Comparison of ENCODE assay signal across 26 cellular contexts in genomic region chr2:120768112-120769048, GRCh38. TPM values are rescaled to one million over a fixed set of nuclear protein-coding genes. Genes with fewer than 3 reads are reported as not detected.
DNase-seq lines count a peak whose midpoint lies in the region; ATAC-seq and TF ChIP-seq lines count a peak whose summit lies in the region.
"Had no signal": no experiment of that assay in that cellular context is flagged by ENCODE, and none has a peak within 500 bp of the region (broad histone marks: within the 10 kb centered on the region; RNA-seq: fewer than 3 reads in every experiment).

No MANE protein-coding gene starts in this region.

- CTCF ChIA-PET in WTC11 (lab: Charles Lee): interaction anchor here (0.5 to 1.1 kb wide), 2 partner anchors 12 to 84 kb away, joined by 3 to 4 read pairs; no protein-coding TSS in a partner anchor

- no peaks in the 10 kb centered on the region for H3K9me3 Mint-ChIP-seq in WTC11
- H3K9me3 Mint-ChIP-seq: activated naive CD4-positive, alpha-beta T cell treated with anti-CD3 and anti-CD28 coated beads for 36 hours; stimulated activated memory B cell treated with anti-CD40 and anti-IgM and Interleukin-4, amounts not matched to agents 10 μg/mL and 1 μg/mL and 100 μg/mL, for 72 hours had no signal

- peak overlapping the region; percentile 85 for H3K27ac Mint-ChIP-seq in WTC11
- H3K27ac Mint-ChIP-seq: activated CD8-positive, alpha-beta T cell treated with anti-CD3 and anti-CD28 coated beads, Interleukin-2, amount 10 ng/mL, durations not matched to agents 7 days and 5 days; activated naive CD4-positive, alpha-beta T cell treated with anti-CD3 and anti-CD28 coated beads for 36 hours; stimulated activated memory B cell treated with anti-CD40 and anti-IgM and Interleukin-4, amounts not matched to agents 10 μg/mL and 1 μg/mL and 100 μg/mL, for 72 hours had no signal

- H3K27me3 Mint-ChIP-seq in WTC11 (ENCODE audit: low read depth): no peaks in the 10 kb centered on the region
- H3K27me3 Mint-ChIP-seq: stimulated activated memory B cell treated with anti-CD40 and anti-IgM and Interleukin-4, amounts not matched to agents 10 μg/mL and 1 μg/mL and 100 μg/mL, for 72 hours had no signal

- H3K9me3 ChIP-seq in SJCRH30 (replicated peaks): no peaks in the 10 kb centered on the region
- H3K9me3 ChIP-seq: BLaER1 treated with 17β-estradiol and CSF1 and Interleukin-3, amounts not matched to agents 10 nM and 100 nM; gastrocnemius medialis had no signal

- DNase-seq in H7: peak; percentile 56
- DNase-seq in WTC11 (ENCODE audit: low spot score): peak; percentile 14
- DNase-seq in islet precursor cell: peak; percentile 52
- DNase-seq in posterior vena cava (ENCODE audit: low spot score): peak; percentile 65
- DNase-seq in NCI-H1092 treated with DMSO at 0.1 percent for 48 hours (lab: John Stamatoyannopoulos, UW): no peak
- DNase-seq in activated naive CD4-positive, alpha-beta T cell treated with Interleukin-2 at 50 U/mL for 16 hours: no peak
- DNase-seq in SJCRH30: no peak
- DNase-seq: activated CD8-positive, alpha-beta T cell treated with anti-CD3 and anti-CD28 coated beads, Interleukin-2, amount 10 ng/mL, durations not matched to agents 7 days and 5 days; activated naive CD4-positive, alpha-beta T cell treated with anti-CD3 and anti-CD28 coated beads for 36 hours; activated T-cell treated with anti-CD3 and anti-CD28 coated beads, Interleukin-2, amount 50 U/mL, for 1 hour; DMS79 treated with DMSO at 0.1 percent for 48 hours; hypothalamus; NCI-H1105; NCI-H2029 treated with DMSO at 0.1 percent for 48 hours; NCI-H345; NCI-H774; SHP77; stimulated activated CD4-positive, alpha-beta T cell treated with anti-CD3 and anti-CD28 coated beads, Interleukin-4, amount 100 ng/mL, for 1 hour; T1000 had no signal

- no peaks in the 10 kb centered on the region for H3K36me3 Mint-ChIP-seq in WTC11
- H3K36me3 Mint-ChIP-seq: stimulated activated memory B cell treated with anti-CD40 and anti-IgM and Interleukin-4, amounts not matched to agents 10 μg/mL and 1 μg/mL and 100 μg/mL, for 72 hours had no signal

- ATAC-seq in WTC11: no peak
- no peak for ATAC-seq in HG03196 (IDR thresholded peaks at IDR 0.05; ENCODE audit: unreplicated experiment)
- ATAC-seq: activated CD8-positive, alpha-beta T cell treated with anti-CD3 and anti-CD28 coated beads, Interleukin-2, amount 10 ng/mL, durations not matched to agents 7 days and 5 days; gastrocnemius medialis; stimulated activated memory B cell treated with anti-CD40 and anti-IgM and Interleukin-4, amounts not matched to agents 10 μg/mL and 1 μg/mL and 100 μg/mL, for 72 hours had no signal

- no peaks in the 10 kb centered on the region for H3K27me3 ChIP-seq in H7 (ENCODE audit: control insufficient read depth, insufficient read depth, low read length)
- H3K27me3 ChIP-seq in SJCRH30: no peaks in the 10 kb centered on the region
- H3K27me3 ChIP-seq: BLaER1 treated with 17β-estradiol and CSF1 and Interleukin-3, amounts not matched to agents 10 nM and 100 nM; cardiac muscle cell; gastrocnemius medialis had no signal

- no peak for TF ChIP-seq CTCF in WTC11 (IDR thresholded peaks at IDR 0.05)

- no peaks in the 10 kb centered on the region for H3K36me3 ChIP-seq in H7 (replicated peaks; ENCODE audit: control insufficient read depth, insufficient read depth, low read length)
- no peaks in the 10 kb centered on the region for H3K36me3 ChIP-seq in SJCRH30
- H3K36me3 ChIP-seq: BLaER1 treated with 17β-estradiol and CSF1 and Interleukin-3, amounts not matched to agents 10 nM and 100 nM; cardiac muscle cell; gastrocnemius medialis had no signal

- peaks cover 85% of the 10 kb centered on the region for H3K4me1 Mint-ChIP-seq in WTC11
- H3K4me1 Mint-ChIP-seq: stimulated activated memory B cell treated with anti-CD40 and anti-IgM and Interleukin-4, amounts not matched to agents 10 μg/mL and 1 μg/mL and 100 μg/mL, for 72 hours had no signal

- peaks cover 50% of the 10 kb centered on the region for H3K4me1 ChIP-seq in SJCRH30

- POLR2A ChIA-PET in WTC11 (lab: Charles Lee): no interaction called here

- H3K4me3 Mint-ChIP-seq in WTC11: no peak overlapping the region
- H3K4me3 Mint-ChIP-seq: activated CD8-positive, alpha-beta T cell treated with anti-CD3 and anti-CD28 coated beads, Interleukin-2, amount 10 ng/mL, durations not matched to agents 7 days and 5 days; activated naive CD4-positive, alpha-beta T cell treated with anti-CD3 and anti-CD28 coated beads for 36 hours; stimulated activated memory B cell treated with anti-CD40 and anti-IgM and Interleukin-4, amounts not matched to agents 10 μg/mL and 1 μg/mL and 100 μg/mL, for 72 hours had no signal

- no peak overlapping the region for H3K27ac ChIP-seq in SJCRH30
- H3K27ac ChIP-seq: BLaER1 treated with 17β-estradiol and CSF1 and Interleukin-3, amounts not matched to agents 10 nM and 100 nM; cardiac muscle cell; gastrocnemius medialis had no signal

- intact Hi-C loops in posterior vena cava (cut with DNase I): no loop called here

- no peak overlapping the region for H3K4me3 ChIP-seq in H7 (ENCODE audit: insufficient read depth, low read depth, low read length)
- H3K4me3 ChIP-seq in SJCRH30: no peak overlapping the region
- H3K4me3 ChIP-seq: BLaER1 treated with 17β-estradiol and CSF1 and Interleukin-3, amounts not matched to agents 10 nM and 100 nM; cardiac muscle cell; gastrocnemius medialis had no signal

TF ChIP-seq in WTC11, 78 proteins besides CTCF, POLR2A, EP300 and RAD21:
- TF ChIP-seq ZNF263 (CRISPR knock-in tag; IDR thresholded peaks at IDR 0.05; ENCODE audit: low read depth) (no peak), EMX1 (CRISPR knock-in tag; IDR thresholded peaks at IDR 0.05) (no peak), TCF7 (CRISPR knock-in tag; IDR thresholded peaks at IDR 0.05; ENCODE audit: low read depth) (no peak), FOXJ3 (CRISPR knock-in tag; IDR thresholded peaks at IDR 0.05; ENCODE audit: borderline replicate concordance) (no peak), ATF3 (CRISPR knock-in tag; conservative IDR thresholded peaks at IDR 0.05) (no peak), ZMAT4 (CRISPR knock-in tag; IDR thresholded peaks at IDR 0.05) (no peak), FOXK1 (CRISPR knock-in tag; IDR thresholded peaks at IDR 0.05) (no peak), MAX (CRISPR knock-in tag; IDR thresholded peaks at IDR 0.05) (no peak)
TF ChIP-seq in WTC11: peak in this region for 0.

RNA-seq across cellular contexts. Expression of gene GLI2, which starts 32.7 kb away (rescaled TPM):
- total RNA-seq in H7 (2014; rRNA removed; shearing (Covaris generic)): 37.3 and 41.4 TPM in 2 replicates
- 45.9 to 60.9 TPM (median 48.6 TPM) in 3 replicates for total RNA-seq in WTC11 (2021)
- 10 to 100 TPM; 13.0 to 21.1 TPM for total RNA-seq in posterior vena cava
- 13.0 and 18.4 TPM in 2 replicates for total RNA-seq in SJCRH30 (2014; rRNA removed; shearing (Covaris generic))
- total RNA-seq: activated naive CD4-positive, alpha-beta T cell treated with anti-CD3 and anti-CD28 coated beads for 36 hours; lung microvascular endothelial cell; OCI-LY7 had no signal

Comparison
In these comparisons a context has a peak if more than half of its experiments do, and no peak if none do; other contexts are left out.
1. DNase-seq: peak in H7 (single experiment), WTC11 (single experiment), islet precursor cell (single experiment) and posterior vena cava (single experiment); none in NCI-H1092 treated with DMSO at 0.1 percent for 48 hours (single experiment), activated naive CD4-positive, alpha-beta T cell treated with Interleukin-2 at 50 U/mL for 16 hours (single experiment) and SJCRH30 (0 of 2).